In genomic region chr9:16867571-16868311, GRCh38 we compare ENCODE assay signal across 8 cellular contexts. TPM values are rescaled to one million over a fixed set of nuclear protein-coding genes. Genes with fewer than 3 reads are reported as not detected.
DNase-seq lines count a peak whose midpoint lies in the region; ATAC-seq, FAIRE-seq and TF ChIP-seq lines count a peak whose summit lies in the region.

No MANE protein-coding gene starts in this region.

- H4K20me1 ChIP-seq in GM12878 (ENCODE audit: control insufficient read depth, insufficient read depth) (no peaks in the 10 kb centered on the region), smooth muscle cell (ENCODE audit: low read depth) (no peaks in the 10 kb centered on the region)

- H3K4me3 ChIP-seq in GM12878 (no peak overlapping the region), smooth muscle cell (peak overlapping the region; percentile 85), BE2C (ENCODE audit: low read depth, low read length) (no peak overlapping the region)

- intact Hi-C loops in GM12878 (cut with micrococcal nuclease; ENCODE audit: unreplicated experiment) (no loop called here), head of caudate nucleus (cut with DNase I) (no loop called here)

- H3K27me3 Mint-ChIP-seq in HFFc6 (ENCODE audit: insufficient read depth): no peaks in the 10 kb centered on the region

- no peaks in the 10 kb centered on the region for H3K9me3 Mint-ChIP-seq in HFFc6

- H3K27ac ChIP-seq in GM12878 (ENCODE audit: control insufficient read depth, insufficient read depth): no peak overlapping the region
- H3K27ac ChIP-seq in smooth muscle cell (ENCODE audit: low read depth): peak overlapping the region; percentile 93

- H3K9ac ChIP-seq in GM12878 (ENCODE audit: control insufficient read depth, insufficient read depth, low read length) (no peak overlapping the region), smooth muscle cell (ENCODE audit: low read depth) (peak overlapping the region; percentile 17)

- 38% methylated on average over 10 of the region's 10 CpGs for WGBS in GM12878 (ENCODE audit: insufficient coverage, insufficient replicate concordance, low lambda C conversion rate, missing lambda C conversion rate)
- 3% methylated on average over 10 of the region's 10 CpGs for WGBS in smooth muscle cell (ENCODE audit: low lambda C conversion rate)

- no peak overlapping the region for H3K4me2 ChIP-seq in GM12878 (ENCODE audit: control insufficient read depth, insufficient read depth)
- peak overlapping the region; percentile 96 for H3K4me2 ChIP-seq in smooth muscle cell

- no peaks in the 10 kb centered on the region for H3K36me3 Mint-ChIP-seq in HFFc6 (ENCODE audit: low read depth)

- TF ChIP-seq RAD21 in GM12878 (IDR thresholded peaks at IDR 0.05; ENCODE audit: insufficient read depth, low read depth, low read length): no peak

- POLR2A ChIA-PET in GM12878 (lab: Charles Lee): no interaction called here

- H3K9me3 ChIP-seq in GM12878 (replicated peaks; ENCODE audit: control insufficient read depth, insufficient read depth, low read length) (no peaks in the 10 kb centered on the region; the same call in 2 of the 3 replicates), smooth muscle cell (replicated peaks; ENCODE audit: low read depth) (no peaks in the 10 kb centered on the region), BE2C (no peaks in the 10 kb centered on the region)

- no peak for TF ChIP-seq POLR2A in GM12878 (IDR thresholded peaks at IDR 0.05; ENCODE audit: low read depth, low read length)

- peaks cover 38% of the 10 kb centered on the region for H3F3A ChIP-seq in smooth muscle cell (ENCODE audit: low read depth)

- RAD21 ChIA-PET in GM12878 (lab: Charles Lee; ENCODE audit: unreplicated experiment): no interaction called here

- H3K27me3 ChIP-seq in GM12878 (replicated peaks in 1 of 2; ENCODE audit: control insufficient read depth in 2 of 2, insufficient read depth in 2 of 2, low read length in 1 of 2) (no peaks in the 10 kb centered on the region; a peak in 1 of 4 replicates), smooth muscle cell (ENCODE audit: low read depth) (no peaks in the 10 kb centered on the region), BE2C (peaks cover 34% of the 10 kb centered on the region)

- H3K79me2 ChIP-seq in GM12878 (ENCODE audit: control insufficient read depth, insufficient read depth, low read length): no peaks in the 10 kb centered on the region
- peaks cover 10% of the 10 kb centered on the region for H3K79me2 ChIP-seq in smooth muscle cell (ENCODE audit: low read depth)

- CTCF ChIA-PET in GM12878 (lab: Yijun Ruan, JAX): no interaction called here

- TF ChIP-seq EP300 in GM12878 (IDR thresholded peaks at IDR 0.05; ENCODE audit: borderline replicate concordance in 1 of 2, control insufficient read depth in 1 of 2, low read depth in 2 of 2, low read length in 2 of 2): no peak

- BruUV-seq in GM12878 (replicated peaks; lab: Mats Ljungman, UMichigan): no TSS peak

- peak; percentile 54 for DNase-seq in HFFc6
- DNase-seq in GM12878 (ENCODE audit: low read depth, low spot score): no peak
- DNase-seq in iris pigment epithelial cell (ENCODE audit: low read depth): peak; percentile 93
- DNase-seq in smooth muscle cell (lab: John Stamatoyannopoulos, UW; ENCODE audit: unreplicated experiment): no peak
- no peak for DNase-seq in head of caudate nucleus
- DNase-seq in NCI-H2171 (lab: John Stamatoyannopoulos, UW): no peak
- DNase-seq in HuH-7 (ENCODE audit: low spot score): no peak
- no peak for DNase-seq in BE2C

- H3K4me1 Mint-ChIP-seq in HFFc6 (ENCODE audit: low read depth): peaks cover 63% of the 10 kb centered on the region

- H2AFZ ChIP-seq in GM12878 (ENCODE audit: control insufficient read depth, low read depth, low read length): no peak overlapping the region
- H2AFZ ChIP-seq in smooth muscle cell (ENCODE audit: low read depth): no peak overlapping the region

- peak overlapping the region; percentile 90 for H3K27ac Mint-ChIP-seq in HFFc6

- no peak for FAIRE-seq in GM12878 (lab: Jason Lieb, UNC)

- H3K4me3 Mint-ChIP-seq in HFFc6: peak overlapping the region; percentile 91

- ATAC-seq in GM12878: peak; percentile 40

- TF ChIP-seq CTCF in HFFc6 (IDR thresholded peaks at IDR 0.05) (no peak), GM12878 (IDR thresholded peaks at IDR 0.05 in 2 of 3, conservative IDR thresholded peaks at IDR 0.05 in 1 of 3; ENCODE audit: control insufficient read depth in 2 of 3, extremely low read depth in 1 of 3, insufficient read depth in 1 of 3, low read depth in 3 of 3, low read length in 3 of 3) (no peak), smooth muscle cell (IDR thresholded peaks at IDR 0.05; ENCODE audit: borderline replicate concordance, insufficient read depth, poor library complexity, severe bottlenecking) (no peak), BE2C (IDR thresholded peaks at IDR 0.05; ENCODE audit: low read depth, low read length) (no peak)

- SMC1A ChIA-PET in GM12878 (lab: Charles Lee; ENCODE audit: uncharacterized antibody, unreplicated experiment): no interaction called here

- in situ Hi-C loops in GM12878 (cut with MboI): no loop called here

- no peaks in the 10 kb centered on the region for H3K4me1 ChIP-seq in GM12878 (ENCODE audit: control insufficient read depth, insufficient read depth, low read length)
- peaks cover 41% of the 10 kb centered on the region for H3K4me1 ChIP-seq in smooth muscle cell (ENCODE audit: low read depth)
- H3K4me1 ChIP-seq in BE2C: no peaks in the 10 kb centered on the region

- H3K36me3 ChIP-seq in GM12878 (ENCODE audit: control insufficient read depth in 2 of 2, insufficient read depth in 2 of 2, low read length in 1 of 2): no peaks in the 10 kb centered on the region
- no peaks in the 10 kb centered on the region for H3K36me3 ChIP-seq in smooth muscle cell (ENCODE audit: low read depth)
- no peaks in the 10 kb centered on the region for H3K36me3 ChIP-seq in BE2C

TF ChIP-seq in GM12878, 131 proteins besides CTCF, POLR2A, EP300 and RAD21 (continues in another document):
- TF ChIP-seq STAT3 (IDR thresholded peaks at IDR 0.05; ENCODE audit: low read depth, low read length) (no peak), STAT1 (conservative IDR thresholded peaks at IDR 0.05) (no peak), IRF5 (IDR thresholded peaks at IDR 0.05; ENCODE audit: borderline replicate concordance) (no peak), IKZF2 (IDR thresholded peaks at IDR 0.05) (no peak), MEF2B (IDR thresholded peaks at IDR 0.05; ENCODE audit: partially characterized antibody, poor library complexity, severe bottlenecking) (no peak), BCL3 (IDR thresholded peaks at IDR 0.05; ENCODE audit: borderline replicate concordance, insufficient read depth, low read depth, low read length, poor library complexity, severe bottlenecking) (no peak), FOXM1 (IDR thresholded peaks at IDR 0.05; ENCODE audit: low read depth, low read length) (no peak)

RNA-seq across cellular contexts. Expression of gene BNC2, which starts 2.7 kb away (rescaled TPM):
- total RNA-seq in HFFc6 (2021; fragmentation: NEBNext Ultra II Directional; extraction: Animal tissue kit (Norgen Biotek cat#: 25700)): 10 to 100 TPM; 19.0 to 28.7 (median 25.4) TPM
- 12.1 and 14.1 TPM in 2 replicates for total RNA-seq in GM12878 (2013; cell fraction: nucleolus; rRNA removed)
- total RNA-seq in GM12878 (2014; rRNA removed) (0.27 and 0.28 TPM in 2 replicates), GM12878 (2014; rRNA removed; fragmentation: Illumina TruSeq; extraction: Trizol) (0.13 and 0.28 TPM in 2 replicates), GM12878 (2021) (0.31 and 0.40 TPM in 2 replicates), smooth muscle cell (13.4 and 13.5 TPM in 2 replicates)
- polyA plus RNA-seq in GM12878 (2011; ENCODE audit: low read depth): 0.16 TPM
- polyA plus RNA-seq in GM12878 (2011; rRNA removed) (14.5 and 15.0 TPM in 2 replicates), GM12878 (2014; fragmentation: Illumina TruSeq; extraction: Trizol) (0.16 and 0.24 TPM in 2 replicates), GM12878 (2014; fragmentation: Nextera tagmentation; extraction: Ambion mirVana) (under 1 TPM; 0.05 to 0.07 TPM), GM12878 (2014; rRNA removed) (0.08 and 0.22 TPM in 2 replicates), GM12878 (2016; fragmentation: Nextera tagmentation; extraction: Ambion mirVana) (under 1 TPM; 0.31 to 0.44 TPM), smooth muscle cell (7.1 and 11.6 TPM in 2 replicates)
- polyA plus RNA-seq in GM12878 (2011; cell fraction: cytosol; rRNA removed): 11.0 and 12.1 TPM in 2 replicates
- 26.0 and 26.7 TPM in 2 replicates for polyA plus RNA-seq in GM12878 (2011; cell fraction: nucleus; rRNA removed)
- polyA plus RNA-seq in GM12878 (2012): 0.11 and 0.15 TPM in 2 replicates
- polyA minus RNA-seq in GM12878 (2011; rRNA and poly(A)+ RNA removed): 66.6 and 82.3 TPM in 2 replicates
- 7.2 and 9.4 TPM in 2 replicates for polyA minus RNA-seq in GM12878 (2011; cell fraction: cytosol; rRNA and poly(A)+ RNA removed)
- polyA minus RNA-seq in GM12878 (2011; cell fraction: nucleus; rRNA and poly(A)+ RNA removed): 65.8 and 94.2 TPM in 2 replicates
- polyA plus RNA-seq in BE2C (2012; ENCODE audit: insufficient read depth, insufficient read length, low read depth): 0.43 TPM

Comparison
In these comparisons a context has a peak if more than half of its experiments do, and no peak if none do; other contexts are left out.
1. DNase-seq: peak in HFFc6 (single experiment) and iris pigment epithelial cell (single experiment); none in GM12878 (single experiment), smooth muscle cell (single experiment), head of caudate nucleus (0 of 42), NCI-H2171 (single experiment), HuH-7 (single experiment) and BE2C (single experiment).